11 cellular contexts compared by ENCODE assay signal in genomic region chr6:125750692-125751333, GRCh38. TPM values are rescaled to one million over a fixed set of nuclear protein-coding genes. Genes with fewer than 3 reads are reported as not detected.
DNase-seq lines count a peak whose midpoint lies in the region; ATAC-seq and TF ChIP-seq lines count a peak whose summit lies in the region.
"Had no signal": no experiment of that assay in that cellular context is flagged by ENCODE, and none has a peak within 500 bp of the region (broad histone marks: within the 10 kb centered on the region; RNA-seq: fewer than 3 reads in every experiment).

No MANE protein-coding gene starts in this region.

- TF ChIP-seq RAD21 in liver (IDR thresholded peaks at IDR 0.05) = no peak

- H3K36me3 ChIP-seq in cardiac muscle cell (peaks cover 31% of the 10 kb centered on the region), right atrium auricular region (no peaks in the 10 kb centered on the region), liver (ENCODE audit: control insufficient read depth in 4 of 4, insufficient read depth in 3 of 4, low read depth in 1 of 4, low read length in 3 of 4) (no peaks in the 10 kb centered on the region), tibial nerve (no peaks in the 10 kb centered on the region)

- H3K27me3 ChIP-seq in cardiac muscle cell = peaks cover 9% of the 10 kb centered on the region
- H3K27me3 ChIP-seq in right atrium auricular region = no peaks in the 10 kb centered on the region
- no peaks in the 10 kb centered on the region for H3K27me3 ChIP-seq in liver (ENCODE audit: control insufficient read depth in 4 of 4, insufficient read depth in 4 of 4, low read length in 3 of 4)
- peaks cover 0 to 31% of the 10 kb centered on the region in 2 donors for H3K27me3 ChIP-seq in tibial nerve

- TF ChIP-seq CTCF in cardiac muscle cell (IDR thresholded peaks at IDR 0.05; ENCODE audit: low read depth, low read length) (no peak), right atrium auricular region (IDR thresholded peaks at IDR 0.05) (no peak), liver (IDR thresholded peaks at IDR 0.05; ENCODE audit: low read depth, low read length, missing input control) (no peak), tibial nerve (IDR thresholded peaks at IDR 0.05) (no peak)

- H3K27me3 Mint-ChIP-seq in activated naive CD8-positive, alpha-beta T cell treated with anti-CD3 and anti-CD28 coated beads for 36 hours = peaks cover 60% of the 10 kb centered on the region

- H3K9me3 Mint-ChIP-seq in activated naive CD8-positive, alpha-beta T cell treated with anti-CD3 and anti-CD28 coated beads for 36 hours = no peaks in the 10 kb centered on the region

- peak overlapping the region; percentile 92 for H3K27ac ChIP-seq in cardiac muscle cell
- peak overlapping the region in 1 of 2 donors; percentile 87 for H3K27ac ChIP-seq in right atrium auricular region
- peak overlapping the region; percentile 90 to 91 for H3K27ac ChIP-seq in liver (ENCODE audit: low read depth in 1 of 2, low read length in 2 of 2)
- H3K27ac ChIP-seq in tibial nerve = peak overlapping the region in 1 of 4 donors; percentile 91

- H3K9me3 ChIP-seq in cardiac muscle cell (ENCODE audit: low read depth) = no peaks in the 10 kb centered on the region
- H3K9me3 ChIP-seq in right atrium auricular region = no peaks in the 10 kb centered on the region
- no peaks in the 10 kb centered on the region for H3K9me3 ChIP-seq in liver (ENCODE audit: control insufficient read depth in 4 of 4, low read length in 3 of 4)
- H3K9me3 ChIP-seq in tibial nerve = no peaks in the 10 kb centered on the region

- DNase-seq in cardiac muscle cell (ENCODE audit: low read depth in 1 of 2, low spot score in 1 of 2) (no peak), right atrium auricular region (ENCODE audit: low spot score) (no peak), tibial nerve (ENCODE audit: low spot score in 2 of 2) (no peak), COR-L47 (lab: John Stamatoyannopoulos, UW) (no peak)
- DNase-seq in activated naive CD8-positive, alpha-beta T cell treated with anti-CD3 and anti-CD28 coated beads for 36 hours = no peak
- DNase-seq: activated CD4-positive, alpha-beta T cell treated with anti-CD3 and anti-CD28 coated beads for 4 hours; mesenchymal stem cell; PC-3 had no signal

- ATAC-seq in HG03565 (IDR thresholded peaks at IDR 0.05; ENCODE audit: unreplicated experiment) (no peak), HG02798 (IDR thresholded peaks at IDR 0.05; ENCODE audit: poor library complexity, unreplicated experiment) (no peak)
- ATAC-seq: PC-3 had no signal

- H3K4me1 Mint-ChIP-seq in activated naive CD8-positive, alpha-beta T cell treated with anti-CD3 and anti-CD28 coated beads for 36 hours = peaks cover 37% of the 10 kb centered on the region

- TF ChIP-seq EP300 in tibial nerve (IDR thresholded peaks at IDR 0.05) = no peak

- peak overlapping the region; percentile 80 for H3K4me3 Mint-ChIP-seq in activated naive CD8-positive, alpha-beta T cell treated with anti-CD3 and anti-CD28 coated beads for 36 hours

- TF ChIP-seq POLR2A in tibial nerve (IDR thresholded peaks at IDR 0.05) = no peak

- H3K27ac Mint-ChIP-seq in activated naive CD8-positive, alpha-beta T cell treated with anti-CD3 and anti-CD28 coated beads for 36 hours = no peak overlapping the region

- H3K4me1 ChIP-seq in cardiac muscle cell (ENCODE audit: low read depth) (peaks cover 40% of the 10 kb centered on the region), right atrium auricular region (peaks cover 0 to 19% of the 10 kb centered on the region in 2 donors), liver (ENCODE audit: control insufficient read depth in 4 of 4, insufficient read depth in 4 of 4, low read length in 3 of 4) (peaks cover 0 to 52% (median 34%) of the 10 kb centered on the region in 4 donors), tibial nerve (peaks cover 0 to 43% (median 2%) of the 10 kb centered on the region in 4 donors)

- H3K9ac ChIP-seq in liver (ENCODE audit: low read depth in 1 of 2, low read length in 2 of 2) = peak overlapping the region; percentile 72 to 91

- H3K4me3 ChIP-seq in cardiac muscle cell (peak overlapping the region; percentile 84), right atrium auricular region (peak overlapping the region in 1 of 2 donors; percentile 73), liver (ENCODE audit: low read depth in 1 of 3, low read length in 3 of 3) (peak overlapping the region; percentile 20 to 91 (median 68)), tibial nerve (peak overlapping the region; percentile 61 to 73 (median 64))

- no peaks in the 10 kb centered on the region for H3K36me3 Mint-ChIP-seq in activated naive CD8-positive, alpha-beta T cell treated with anti-CD3 and anti-CD28 coated beads for 36 hours

- WGBS in liver = 10% methylated on average over 4 of the region's 4 CpGs
- 30 to 34% methylated on average over 4 of the region's 4 CpGs for WGBS in tibial nerve, 2 donors

TF ChIP-seq in liver, 16 proteins besides CTCF, POLR2A, EP300 and RAD21:
- no peak for TF ChIP-seq ATF3 (IDR thresholded peaks at IDR 0.05)
- no peak for TF ChIP-seq JUND (IDR thresholded peaks at IDR 0.05)
- no peak for TF ChIP-seq HNF4A (conservative IDR thresholded peaks at IDR 0.05)
- no peak for TF ChIP-seq YY1 (IDR thresholded peaks at IDR 0.05)
- no peak for TF ChIP-seq HNF4G (IDR thresholded peaks at IDR 0.05)
- TF ChIP-seq ZBTB33 (IDR thresholded peaks at IDR 0.05) = no peak
TF ChIP-seq in liver: peak in this region for 0.

RNA-seq across cellular contexts. Expression of gene HEY2, which starts 1.4 kb away (rescaled TPM):
- 38.1 and 73.8 TPM in 2 replicates for total RNA-seq in cardiac muscle cell
- 54.1 and 166 TPM in 2 replicates for polyA plus RNA-seq in cardiac muscle cell
- 1 to 10 TPM; 1.8 to 2.7 TPM for total RNA-seq in right atrium auricular region
- total RNA-seq in activated naive CD8-positive, alpha-beta T cell treated with anti-CD3 and anti-CD28 coated beads for 36 hours = not detected
- 1 to 10 TPM; 1.0 to 1.4 TPM for total RNA-seq in liver
- polyA plus RNA-seq in liver = 1 to 10 TPM; 1.4 to 2.0 TPM
- total RNA-seq in tibial nerve = 1 to 10 TPM; 1.5 to 7.3 (median 4.3) TPM
- total RNA-seq: PC-3 had no signal

RNA-seq across cellular contexts. Expression of gene NCOA7, which starts 39.9 kb away (rescaled TPM):
- total RNA-seq in cardiac muscle cell (4.2 and 5.2 TPM in 2 replicates), right atrium auricular region (10 to 100 TPM; 12.2 to 12.7 TPM), liver (10 to 100 TPM; 21.7 to 40.9 TPM), tibial nerve (10 to 100 TPM; 38.7 to 86.7 (median 59.7) TPM)
- polyA plus RNA-seq in cardiac muscle cell (5.3 and 5.8 TPM in 2 replicates), liver (10 to 100 TPM in 1 of 2 donors, 1 to 10 TPM in 1; 8.6 to 13.4 TPM)
- total RNA-seq in activated naive CD8-positive, alpha-beta T cell treated with anti-CD3 and anti-CD28 coated beads for 36 hours = 10 to 100 TPM; 73.7 to 76.4 TPM
